18 cellular contexts compared by ENCODE assay signal in the genomic region with DNA sequence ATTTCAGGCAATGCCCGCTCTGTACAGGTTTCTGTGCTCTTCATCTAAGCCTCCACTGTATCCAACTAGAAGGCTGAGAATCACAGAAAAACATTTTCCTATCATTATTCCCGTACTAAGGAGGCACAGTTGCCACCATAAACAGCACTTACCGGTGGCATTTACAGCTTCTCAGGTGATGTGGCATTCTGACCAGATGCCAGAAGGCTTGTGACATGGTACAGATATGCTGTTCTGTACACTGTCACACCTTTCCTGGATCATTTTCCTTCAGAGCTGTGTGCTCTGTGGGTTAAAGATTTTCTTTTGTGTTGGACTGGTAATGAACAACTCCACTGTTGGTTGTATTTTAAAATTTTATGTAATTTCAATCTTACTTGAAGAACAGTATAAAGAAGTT. TPM values are rescaled to one million over a fixed set of nuclear protein-coding genes. Genes with fewer than 3 reads are reported as not detected.
DNase-seq lines count a peak whose midpoint lies in the region; ATAC-seq and TF ChIP-seq lines count a peak whose summit lies in the region.
"Had no signal": no experiment of that assay in that cellular context is flagged by ENCODE, and none has a peak within 500 bp of the region (broad histone marks: within the 10 kb centered on the region; RNA-seq: fewer than 3 reads in every experiment).

No MANE protein-coding gene starts in this region.

- H3K27me3 Mint-ChIP-seq in GM23338 (ENCODE audit: insufficient read depth, low read depth, poor library complexity) = peaks cover 2% of the 10 kb centered on the region
- H3K27me3 Mint-ChIP-seq in neural crest cell (ENCODE audit: low read depth) = no peaks in the 10 kb centered on the region
- no peaks in the 10 kb centered on the region for H3K27me3 Mint-ChIP-seq in stimulated activated naive CD8-positive, alpha-beta T cell treated with anti-CD3 and anti-CD28 coated beads, Interleukin-15, amount 100 ng/mL, for 72 hours
- H3K27me3 Mint-ChIP-seq: CD4-positive, alpha-beta T cell; IgD-negative memory B cell had no signal

- H3K36me3 ChIP-seq in GM23338 (ENCODE audit: insufficient read depth) (no peaks in the 10 kb centered on the region), colonic mucosa (no peaks in the 10 kb centered on the region), transverse colon (no peaks in the 10 kb centered on the region)

- intact Hi-C loops in colonic mucosa (cut with DNase I) (no loop called here), transverse colon (cut with DNase I; ENCODE audit: low total_unique reads) (no loop called here), posterior cingulate gyrus (cut with DNase I) (no loop called here)

- no peaks in the 10 kb centered on the region for H3K9me2 ChIP-seq in GM23338 (ENCODE audit: insufficient read depth)

- H3K4me3 Mint-ChIP-seq in GM23338 (no peak overlapping the region), neural crest cell (peak overlapping the region; percentile 12)
- no peak overlapping the region for H3K4me3 Mint-ChIP-seq in stimulated activated naive CD8-positive, alpha-beta T cell treated with anti-CD3 and anti-CD28 coated beads, Interleukin-15, amount 100 ng/mL, for 72 hours
- H3K4me3 Mint-ChIP-seq: CD4-positive, alpha-beta T cell; H9; IgD-negative memory B cell had no signal

- TF ChIP-seq POLR2A in transverse colon (IDR thresholded peaks at IDR 0.05) = no peak

- no peaks in the 10 kb centered on the region for H3K9me3 ChIP-seq in colonic mucosa
- no peaks in the 10 kb centered on the region for H3K9me3 ChIP-seq in transverse colon
- H3K9me3 ChIP-seq: A549 had no signal

- peaks cover 2% of the 10 kb centered on the region; the same call in 1 of the 2 replicates for H3K79me2 ChIP-seq in GM23338 (replicated peaks; ENCODE audit: insufficient read depth)

- peaks cover 7% of the 10 kb centered on the region; the same call in 1 of the 2 replicates for H3K27me3 ChIP-seq in GM23338 (ENCODE audit: insufficient read depth)
- H3K27me3 ChIP-seq in colonic mucosa = no peaks in the 10 kb centered on the region
- H3K27me3 ChIP-seq in transverse colon = no peaks in the 10 kb centered on the region

- TF ChIP-seq CTCF in GM23338 (conservative IDR thresholded peaks at IDR 0.05; ENCODE audit: low read depth in 2 of 2) (no peak), colonic mucosa (IDR thresholded peaks at IDR 0.05) (no peak), neural crest cell (conservative IDR thresholded peaks at IDR 0.05) (no peak), transverse colon (IDR thresholded peaks at IDR 0.05) (no peak)

- peak overlapping the region; percentile 59; the same call in 1 of the 2 replicates for H2AFZ ChIP-seq in GM23338

- H3K4me3 ChIP-seq in GM23338 (no peak overlapping the region), colonic mucosa (no peak overlapping the region), transverse colon (no peak overlapping the region)
- H3K4me3 ChIP-seq: A549 had no signal

- H3K4me1 Mint-ChIP-seq in GM23338 (peaks cover 11% of the 10 kb centered on the region; the same call in 2 of the 3 replicates), neural crest cell (peaks cover 19% of the 10 kb centered on the region)
- H3K4me1 Mint-ChIP-seq in stimulated activated naive CD8-positive, alpha-beta T cell treated with anti-CD3 and anti-CD28 coated beads, Interleukin-15, amount 100 ng/mL, for 72 hours = peaks cover 21% of the 10 kb centered on the region

- no peak overlapping the region for H3K27ac ChIP-seq in GM23338 (ENCODE audit: low read depth)
- H3K27ac ChIP-seq in colonic mucosa = no peak overlapping the region
- H3K27ac ChIP-seq in transverse colon = peak overlapping the region in 2 of 4 donors; percentile 36 to 38
- H3K27ac ChIP-seq: 22Rv1, A549, C4-2B had no signal

- H3K9me3 Mint-ChIP-seq in GM23338 = no peaks in the 10 kb centered on the region
- H3K9me3 Mint-ChIP-seq in neural crest cell = no peaks in the 10 kb centered on the region
- H3K9me3 Mint-ChIP-seq in stimulated activated naive CD8-positive, alpha-beta T cell treated with anti-CD3 and anti-CD28 coated beads, Interleukin-15, amount 100 ng/mL, for 72 hours = no peaks in the 10 kb centered on the region
- H3K9me3 Mint-ChIP-seq: H9, IgD-negative memory B cell had no signal

- DNase-seq in GM23338 (ENCODE audit: low spot score) = no peak
- DNase-seq in colonic mucosa = peak; percentile 64
- no peak for DNase-seq in neural crest cell (ENCODE audit: low read depth, low spot score)
- peak; percentile 78 for DNase-seq in transverse colon
- DNase-seq in COLO668 (lab: John Stamatoyannopoulos, UW; ENCODE audit: unreplicated experiment) = no peak
- DNase-seq in stimulated activated naive CD8-positive, alpha-beta T cell treated with anti-CD3 and anti-CD28 coated beads, Interleukin-15, amount 100 ng/mL, for 72 hours = no peak
- DNase-seq in posterior cingulate gyrus = no peak
- DNase-seq: AML-193; Calu3; CD4-positive, alpha-beta T cell; DMS79 treated with DMSO at 0.1 percent for 48 hours; GF-D8; H9 had no signal

- H3K9ac ChIP-seq in colonic mucosa (ENCODE audit: low read depth in 2 of 2, low read length in 2 of 2) = no peak overlapping the region

- no peaks in the 10 kb centered on the region for H3F3A ChIP-seq in GM23338 (replicated peaks; ENCODE audit: low read depth)

- ATAC-seq in GM23338 = no peak
- ATAC-seq in stimulated activated naive CD8-positive, alpha-beta T cell treated with anti-CD3 and anti-CD28 coated beads, Interleukin-15, amount 100 ng/mL, for 72 hours = no peak
- ATAC-seq: A549, HepG2 had no signal

- 50 to 58% methylated on average over 1 to 3 of the region's 3 CpGs for WGBS in transverse colon (ENCODE audit: low coverage in 1 of 2), 2 donors

- TF ChIP-seq EP300 in transverse colon (IDR thresholded peaks at IDR 0.05; ENCODE audit: low read depth) = no peak

- in situ Hi-C loops in transverse colon (cut with MboI; ENCODE audit: low pct_ligation_motif_present in 1 of 4, low pct_unique_long_range_greater_than_20kb in 1 of 4, low sequenced_read_pairs in 3 of 4) = no loop called here

- H4K20me1 ChIP-seq in GM23338 (replicated peaks; ENCODE audit: insufficient read depth) = no peaks in the 10 kb centered on the region; the same call in 1 of the 2 replicates

- H3K27ac Mint-ChIP-seq in GM23338 (no peak overlapping the region), neural crest cell (ENCODE audit: unreplicated experiment) (no peak overlapping the region)
- no peak overlapping the region for H3K27ac Mint-ChIP-seq in stimulated activated naive CD8-positive, alpha-beta T cell treated with anti-CD3 and anti-CD28 coated beads, Interleukin-15, amount 100 ng/mL, for 72 hours
- H3K27ac Mint-ChIP-seq: CD4-positive, alpha-beta T cell; H9 had no signal

- no peaks in the 10 kb centered on the region for H3K36me3 Mint-ChIP-seq in GM23338 (ENCODE audit: low read depth)
- H3K36me3 Mint-ChIP-seq in neural crest cell (ENCODE audit: low read depth) = no peaks in the 10 kb centered on the region
- H3K36me3 Mint-ChIP-seq: IgD-negative memory B cell had no signal

- H3K4me1 ChIP-seq in GM23338 (ENCODE audit: insufficient read depth) = 0 out of 2 replicates have a peak, but pooled peaks cover 4% of the 10 kb centered on the region
- no peaks in the 10 kb centered on the region for H3K4me1 ChIP-seq in colonic mucosa
- peaks cover 5 to 24% (median 15%) of the 10 kb centered on the region in 4 donors for H3K4me1 ChIP-seq in transverse colon

- H3K4me2 ChIP-seq in GM23338 = no peak overlapping the region
- H3K4me2 ChIP-seq: A549 had no signal

TF ChIP-seq in GM23338, 12 proteins besides CTCF, POLR2A, EP300 and RAD21 (continues in another document):
- TF ChIP-seq NANOG (IDR thresholded peaks at IDR 0.05; ENCODE audit: borderline replicate concordance) (no peak), CREB1 (CRISPR knock-in tag; IDR thresholded peaks at IDR 0.05; ENCODE audit: low read depth) (no peak)
- TF ChIP-seq, protein P1, sequence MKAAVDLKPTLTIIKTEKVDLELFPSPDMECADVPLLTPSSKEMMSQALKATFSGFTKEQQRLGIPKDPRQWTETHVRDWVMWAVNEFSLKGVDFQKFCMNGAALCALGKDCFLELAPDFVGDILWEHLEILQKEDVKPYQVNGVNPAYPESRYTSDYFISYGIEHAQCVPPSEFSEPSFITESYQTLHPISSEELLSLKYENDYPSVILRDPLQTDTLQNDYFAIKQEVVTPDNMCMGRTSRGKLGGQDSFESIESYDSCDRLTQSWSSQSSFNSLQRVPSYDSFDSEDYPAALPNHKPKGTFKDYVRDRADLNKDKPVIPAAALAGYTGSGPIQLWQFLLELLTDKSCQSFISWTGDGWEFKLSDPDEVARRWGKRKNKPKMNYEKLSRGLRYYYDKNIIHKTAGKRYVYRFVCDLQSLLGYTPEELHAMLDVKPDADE (IDR thresholded peaks at IDR 0.05) = no peak

RNA-seq across cellular contexts. Expression of gene UAP1, which starts 4.0 kb away (rescaled TPM):
- total RNA-seq in GM23338 (2014; rRNA removed; shearing (Covaris generic)) = 32.9 and 33.3 TPM in 2 replicates
- polyA plus RNA-seq in GM23338 (2016; fragmentation: Nextera tagmentation; extraction: Ambion mirVana) = 24.0 and 26.7 TPM in 2 replicates
- total RNA-seq in colonic mucosa = 100 to 1,000 TPM in 1 of 2 donors, 10 to 100 TPM in 1; 79.5 to 144 TPM
- total RNA-seq in neural crest cell = 34.1 and 38.6 TPM in 2 replicates
- total RNA-seq in transverse colon = 100 to 1,000 TPM in 3 of 4 donors, 10 to 100 TPM in 1; 95.0 to 131 (median 117) TPM

RNA-seq across cellular contexts. Expression of gene UHMK1, which starts 59.9 kb away (rescaled TPM):
- total RNA-seq in GM23338 (2014; rRNA removed; shearing (Covaris generic)) = 28.3 and 30.2 TPM in 2 replicates
- 7.2 and 8.6 TPM in 2 replicates for polyA plus RNA-seq in GM23338 (2016; fragmentation: Nextera tagmentation; extraction: Ambion mirVana)
- 10 to 100 TPM; 52.1 to 59.0 TPM for total RNA-seq in colonic mucosa
- 21.7 and 22.2 TPM in 2 replicates for total RNA-seq in neural crest cell
- 10 to 100 TPM; 26.5 to 57.1 (median 43.3) TPM for total RNA-seq in transverse colon

Comparison
In these comparisons a context has a peak if more than half of its experiments do, and no peak if none do; other contexts are left out.
1. DNase-seq: peak in colonic mucosa (single experiment) and transverse colon (single experiment); none in GM23338 (single experiment), neural crest cell (single experiment), COLO668 (single experiment), stimulated activated naive CD8-positive, alpha-beta T cell treated with anti-CD3 and anti-CD28 coated beads, Interleukin-15, amount 100 ng/mL, for 72 hours (0 of 2) and posterior cingulate gyrus (0 of 10).